Comparison of ENCODE assay signal across 1 cellular context in genomic region chr19:58196911-58197616, GRCh38.
TF ChIP-seq lines count a peak whose summit lies in the region.

No MANE protein-coding gene starts in this region.

TF ChIP-seq in H1, 55 proteins besides CTCF, POLR2A, EP300 and RAD21:
- TF ChIP-seq ZNF274 (IDR thresholded peaks at IDR 0.05; ENCODE audit: borderline replicate concordance, extremely low read depth, low read length) (peak; percentile 100), HDAC6 (IDR thresholded peaks at IDR 0.05; ENCODE audit: low read depth, low read length) (no peak)
